Comparison of ENCODE assay signal across 8 cellular contexts in the genomic region with DNA sequence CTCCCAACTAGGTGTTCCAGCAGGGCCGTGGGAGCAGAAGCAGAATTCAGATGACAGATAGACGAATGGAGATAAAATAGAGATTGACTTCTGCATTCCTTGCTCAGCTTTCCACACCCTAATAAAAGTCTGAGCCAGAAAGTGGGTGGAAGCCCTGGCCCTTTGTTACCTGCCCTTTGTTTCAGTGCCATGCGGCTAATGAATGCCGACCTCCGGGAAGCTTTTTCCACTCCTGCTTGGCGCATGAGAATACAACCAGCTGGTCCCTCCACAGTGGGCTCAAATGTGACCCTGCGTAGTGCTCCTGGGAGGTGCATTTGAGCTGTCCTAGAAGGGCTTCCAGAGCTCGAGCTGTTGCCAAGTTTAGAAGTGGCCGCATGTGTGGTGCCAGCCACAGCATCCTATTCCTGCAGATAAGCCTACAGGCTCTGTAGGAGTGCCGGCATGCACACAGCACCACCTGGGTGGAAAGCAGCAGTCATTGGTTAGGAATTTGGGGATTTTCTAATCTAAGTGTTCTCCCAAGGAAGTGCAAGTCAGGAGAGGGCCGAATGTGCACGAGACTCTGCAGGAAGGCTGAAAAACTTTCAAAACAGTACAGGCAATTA.
DNase-seq lines count a peak whose midpoint lies in the region; ATAC-seq and TF ChIP-seq lines count a peak whose summit lies in the region.

No MANE protein-coding gene starts in this region.

- H3K4me3 ChIP-seq in BE2C (ENCODE audit: low read depth, low read length): no peak overlapping the region
- H3K4me3 ChIP-seq in epithelial cell of esophagus (ENCODE audit: low read length): no peak overlapping the region
- H3K4me3 ChIP-seq in lung: no peak overlapping the region

- H3K4me1 ChIP-seq in BE2C (peaks cover 24% of the 10 kb centered on the region), lung (ENCODE audit: control insufficient read depth in 2 of 2, insufficient read depth in 2 of 2, low read length in 2 of 2) (peaks cover 26 to 40% of the 10 kb centered on the region in 2 donors)

- TF ChIP-seq CTCF in BE2C (IDR thresholded peaks at IDR 0.05; ENCODE audit: low read depth, low read length) (no peak), epithelial cell of esophagus (IDR thresholded peaks at IDR 0.05; ENCODE audit: insufficient read depth, low read depth, low read length, missing control alignments) (peak; percentile 9), lung (IDR thresholded peaks at IDR 0.05; ENCODE audit: control extremely low read depth, extremely low read depth) (no peak)

- H3K27me3 ChIP-seq in BE2C (no peaks in the 10 kb centered on the region), lung (ENCODE audit: control insufficient read depth, insufficient read depth) (no peaks in the 10 kb centered on the region)

- H3K9me3 ChIP-seq in BE2C (no peaks in the 10 kb centered on the region), lung (ENCODE audit: control insufficient read depth in 2 of 2, insufficient read depth in 1 of 2, low read length in 1 of 2) (no peaks in the 10 kb centered on the region)

- no peaks in the 10 kb centered on the region for H3K36me3 ChIP-seq in BE2C
- no peaks in the 10 kb centered on the region for H3K36me3 ChIP-seq in lung (ENCODE audit: control insufficient read depth in 2 of 2, insufficient read depth in 2 of 2, low read length in 2 of 2)

- DNase-seq in BE2C: peak; percentile 21
- DNase-seq in NCI-H226: peak; percentile 100
- peak; percentile 96 for DNase-seq in epithelial cell of esophagus (ENCODE audit: low read depth)
- no peak for DNase-seq in lung (ENCODE audit: low spot score)
- DNase-seq in NCI-H2107 treated with DMSO at 0.1 percent for 48 hours (lab: John Stamatoyannopoulos, UW; ENCODE audit: unreplicated experiment): no peak
- no peak for DNase-seq in SHP77 (lab: John Stamatoyannopoulos, UW)
- DNase-seq in central memory CD4-positive, alpha-beta T cell: no peak

- 29 to 34% methylated on average over 12 of the region's 12 CpGs for WGBS in lung, 2 donors

- H3K27ac ChIP-seq in lung (ENCODE audit: low read depth in 1 of 2, low read length in 1 of 2): peak overlapping the region; percentile 35 to 81

- peak; percentile 42 for ATAC-seq in lung (ENCODE audit: insufficient read depth, low FRiP score)
- ATAC-seq in GM18867 (IDR thresholded peaks at IDR 0.05; ENCODE audit: unreplicated experiment): no peak

Comparison
In these comparisons a context has a peak if more than half of its experiments do, and no peak if none do; other contexts are left out.
1. DNase-seq: peak in BE2C (single experiment), NCI-H226 (single experiment) and epithelial cell of esophagus (single experiment); none in lung (single experiment), NCI-H2107 treated with DMSO at 0.1 percent for 48 hours (single experiment), SHP77 (0 of 2) and central memory CD4-positive, alpha-beta T cell (single experiment).